ENCODE assay signal across 1 cellular context in genomic region chr20:41028359-41029149, GRCh38.
TF ChIP-seq lines count a peak whose summit lies in the region.

TSS of gene TOP1 (plus strand) at chr20:41028822. CDS start at chr20:41029068, 246 bp downstream.

TF ChIP-seq in GM12878, 131 proteins besides CTCF, POLR2A, EP300 and RAD21 (continued from another document and continues in another):
- TF ChIP-seq REST (IDR thresholded peaks at IDR 0.05; ENCODE audit: low read depth, low read length) = no peak
- no peak for TF ChIP-seq NR2C2 (IDR thresholded peaks at IDR 0.05; ENCODE audit: borderline replicate concordance, control insufficient read depth, insufficient read length, low read depth)
- no peak for TF ChIP-seq PBX3 (IDR thresholded peaks at IDR 0.05; ENCODE audit: insufficient replicate concordance, low read depth, low read length)
- TF ChIP-seq MYC (IDR thresholded peaks at IDR 0.05; ENCODE audit: insufficient read depth, insufficient read length, insufficient replicate concordance, low read length, severe bottlenecking) = peak; percentile 77
- no peak for TF ChIP-seq YBX1 (IDR thresholded peaks at IDR 0.05)
- TF ChIP-seq STAT1 (conservative IDR thresholded peaks at IDR 0.05) = no peak
- TF ChIP-seq ZBED1 (IDR thresholded peaks at IDR 0.05; ENCODE audit: borderline replicate concordance) = no peak
- TF ChIP-seq SREBF1 (IDR thresholded peaks at IDR 0.05; ENCODE audit: low read length) = no peak
- TF ChIP-seq NKRF (conservative IDR thresholded peaks at IDR 0.05) = peak; percentile 97
- no peak for TF ChIP-seq IRF3 (IDR thresholded peaks at IDR 0.05)
- TF ChIP-seq ZZZ3 (IDR thresholded peaks at IDR 0.05; ENCODE audit: control insufficient read depth, insufficient read length, low read depth) = no peak
- TF ChIP-seq NBN (IDR thresholded peaks at IDR 0.05) = no peak
- 0 out of 2 replicates have a peak, but pooled peaks have one; percentile 45 for TF ChIP-seq ATF3 (IDR thresholded peaks at IDR 0.05; ENCODE audit: borderline replicate concordance, extremely low read depth, low read depth, low read length)
- no peak for TF ChIP-seq PAX8 (IDR thresholded peaks at IDR 0.05)
- TF ChIP-seq BCL11A (IDR thresholded peaks at IDR 0.05; ENCODE audit: low read depth, low read length) = no peak
- no peak for TF ChIP-seq HDAC6 (IDR thresholded peaks at IDR 0.05; ENCODE audit: unreplicated experiment)
- TF ChIP-seq BACH1 (IDR thresholded peaks at IDR 0.05; ENCODE audit: borderline replicate concordance) = peak; percentile 19; the same call in 1 of the 2 replicates
- TF ChIP-seq NFXL1 (IDR thresholded peaks at IDR 0.05; ENCODE audit: borderline replicate concordance) = no peak
- no peak for TF ChIP-seq ZNF207 (IDR thresholded peaks at IDR 0.05; ENCODE audit: borderline replicate concordance)
- TF ChIP-seq SREBF2 (IDR thresholded peaks at IDR 0.05; ENCODE audit: low read length) = no peak
- TF ChIP-seq ESRRA (IDR thresholded peaks at IDR 0.05; ENCODE audit: low read length) = no peak
- TF ChIP-seq TCF7 (IDR thresholded peaks at IDR 0.05; ENCODE audit: borderline replicate concordance) = no peak
- TF ChIP-seq IKZF2 (IDR thresholded peaks at IDR 0.05) = no peak
- TF ChIP-seq SPI1 (IDR thresholded peaks at IDR 0.05; ENCODE audit: borderline replicate concordance, insufficient read depth, low read depth, low read length) = peak; percentile 33; the same call in 1 of the 2 replicates
- TF ChIP-seq HDAC2 (IDR thresholded peaks at IDR 0.05) = no peak
- TF ChIP-seq MEF2A (IDR thresholded peaks at IDR 0.05; ENCODE audit: insufficient read depth, low read depth, low read length) = no peak
- peak in 1 of 2 experiments; percentile 68; a peak in 1 of 3 replicates for TF ChIP-seq EGR1 (IDR thresholded peaks at IDR 0.05; ENCODE audit: borderline replicate concordance in 1 of 2, low read depth in 2 of 2, low read length in 2 of 2)
- TF ChIP-seq KLF5 (IDR thresholded peaks at IDR 0.05; ENCODE audit: partially characterized antibody) = no peak
- no peak for TF ChIP-seq ATF2 (IDR thresholded peaks at IDR 0.05; ENCODE audit: low read length)
- no peak for TF ChIP-seq CHD4 (IDR thresholded peaks at IDR 0.05)
- peak; percentile 76 for TF ChIP-seq USF2 (IDR thresholded peaks at IDR 0.05; ENCODE audit: borderline replicate concordance, low read depth, low read length)
- TF ChIP-seq ZNF622 (IDR thresholded peaks at IDR 0.05) = no peak
- TF ChIP-seq EZH2 (IDR thresholded peaks at IDR 0.05; ENCODE audit: borderline replicate concordance, control insufficient read depth, low read depth, low read length) = no peak
- peak; percentile 71 for TF ChIP-seq ZNF687 (IDR thresholded peaks at IDR 0.05)
- TF ChIP-seq CBX3 (IDR thresholded peaks at IDR 0.05; ENCODE audit: borderline replicate concordance, low read depth) = no peak
- peak; percentile 20; the same call in 1 of the 2 replicates for TF ChIP-seq DPF2 (IDR thresholded peaks at IDR 0.05)
- TF ChIP-seq ZSCAN29 (IDR thresholded peaks at IDR 0.05) = no peak
- TF ChIP-seq CEBPZ (IDR thresholded peaks at IDR 0.05; ENCODE audit: low read depth, low read length) = no peak
- no peak for TF ChIP-seq STAT3 (IDR thresholded peaks at IDR 0.05; ENCODE audit: low read depth, low read length)
- no peak for TF ChIP-seq CEBPB (IDR thresholded peaks at IDR 0.05; ENCODE audit: borderline replicate concordance in 1 of 2, low read depth in 2 of 2, low read length in 2 of 2)
- peak; percentile 95 to 98 for TF ChIP-seq BHLHE40 (IDR thresholded peaks at IDR 0.05; ENCODE audit: borderline replicate concordance in 1 of 2, low read depth in 2 of 2, low read length in 1 of 2)
- TF ChIP-seq JUNB (IDR thresholded peaks at IDR 0.05) = no peak
- 0 out of 2 replicates have a peak, but pooled peaks have one; percentile 28 for TF ChIP-seq TCF3 (IDR thresholded peaks at IDR 0.05; ENCODE audit: borderline replicate concordance, insufficient read depth, low read depth, low read length)
- TF ChIP-seq HSF1 (IDR thresholded peaks at IDR 0.05; ENCODE audit: low read depth, low read length) = no peak
